14 cellular contexts compared by ENCODE assay signal in the genomic region with DNA sequence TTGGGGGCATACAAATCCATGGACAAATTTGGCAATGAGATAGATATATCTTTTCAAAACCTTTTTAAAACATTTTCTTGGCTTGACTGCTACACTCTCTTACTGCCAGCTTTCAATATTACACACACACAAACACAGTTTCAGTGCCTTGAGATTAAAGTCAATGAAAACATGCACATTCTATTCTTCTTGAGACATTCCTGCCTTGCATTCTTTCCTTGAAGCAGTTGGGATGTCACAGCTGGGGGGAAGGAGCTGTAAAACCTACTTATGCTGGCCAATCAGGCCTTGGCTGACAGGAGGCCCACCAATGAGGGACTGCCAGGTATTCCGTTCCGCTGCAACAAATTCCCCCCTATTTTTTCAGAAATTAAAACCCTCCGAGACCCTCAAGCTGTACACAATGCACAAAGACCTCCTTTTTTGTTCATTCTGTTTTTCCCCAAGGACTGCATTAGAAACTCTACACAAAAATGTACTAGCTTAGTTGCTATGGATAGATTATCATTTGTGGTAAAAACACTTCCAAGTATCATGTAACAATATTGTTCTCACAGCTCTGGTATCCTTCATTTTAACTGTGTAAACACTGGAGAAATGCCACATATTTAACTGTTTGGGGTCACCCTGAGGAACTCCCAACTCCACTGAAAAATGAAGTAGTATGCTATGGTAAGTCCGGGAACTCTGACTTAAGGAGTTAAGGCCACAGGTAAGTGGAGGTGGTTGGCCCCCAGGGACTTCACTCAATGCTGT. TPM values are rescaled to one million over a fixed set of nuclear protein-coding genes. Genes with fewer than 3 reads are reported as not detected.
DNase-seq lines count a peak whose midpoint lies in the region; ATAC-seq and TF ChIP-seq lines count a peak whose summit lies in the region.
"Had no signal": no experiment of that assay in that cellular context is flagged by ENCODE, and none has a peak within 500 bp of the region (broad histone marks: within the 10 kb centered on the region; RNA-seq: fewer than 3 reads in every experiment).

No MANE protein-coding gene starts in this region.

- TF ChIP-seq CTCF in CD8-positive, alpha-beta T cell (IDR thresholded peaks at IDR 0.05) = no peak

- POLR2A ChIA-PET in CD8-positive, alpha-beta T cell (lab: Charles Lee) = interaction anchor here (0.6 kb wide), 1 partner anchor 100 kb away, joined by 3 read pairs; no protein-coding TSS in a partner anchor

- H3K4me3 Mint-ChIP-seq in CD8-positive, alpha-beta T cell = no peak overlapping the region
- H3K4me3 Mint-ChIP-seq: memory B cell had no signal

- no peak overlapping the region for H3K27ac Mint-ChIP-seq in CD8-positive, alpha-beta T cell
- H3K27ac Mint-ChIP-seq: memory B cell had no signal

- H3K36me3 Mint-ChIP-seq in CD8-positive, alpha-beta T cell = no peaks in the 10 kb centered on the region
- H3K36me3 Mint-ChIP-seq: memory B cell had no signal

- H3K27ac ChIP-seq in SK-N-MC = peak overlapping the region; percentile 27; the same call in 1 of the 2 replicates
- H3K27ac ChIP-seq in CD8-positive, alpha-beta T cell (ENCODE audit: low read depth, low read length) = no peak overlapping the region
- H3K27ac ChIP-seq: BLaER1 had no signal

- no peaks in the 10 kb centered on the region for H3K9me3 Mint-ChIP-seq in CD8-positive, alpha-beta T cell
- H3K9me3 Mint-ChIP-seq: memory B cell had no signal

- no peak overlapping the region for H3K9ac ChIP-seq in SK-N-MC (ENCODE audit: insufficient read length)
- H3K9ac ChIP-seq: BLaER1 had no signal

- H3K27me3 ChIP-seq in CD8-positive, alpha-beta T cell (ENCODE audit: insufficient read depth, low read length) = no peaks in the 10 kb centered on the region
- H3K27me3 ChIP-seq: BLaER1, dorsolateral prefrontal cortex had no signal

- H3K4me3 ChIP-seq in SK-N-MC = no peak overlapping the region
- H3K4me3 ChIP-seq in CD8-positive, alpha-beta T cell (ENCODE audit: low read depth, low read length) = no peak overlapping the region
- H3K4me3 ChIP-seq: BLaER1, dorsolateral prefrontal cortex had no signal

- H3K9me3 ChIP-seq in SK-N-MC (ENCODE audit: low read depth, low read length) = no peaks in the 10 kb centered on the region
- H3K9me3 ChIP-seq in CD8-positive, alpha-beta T cell (ENCODE audit: low read length) = no peaks in the 10 kb centered on the region
- H3K9me3 ChIP-seq: BLaER1 had no signal

- CTCF ChIA-PET in CD8-positive, alpha-beta T cell (lab: Charles Lee) = interaction anchor here (1.0 kb wide), 1 partner anchor 15 kb away, joined by 3 read pairs; no protein-coding TSS in a partner anchor

- no peaks in the 10 kb centered on the region for H3K4me1 ChIP-seq in CD8-positive, alpha-beta T cell (ENCODE audit: insufficient read depth, low read length)
- H3K4me1 ChIP-seq: BLaER1 had no signal

- no peaks in the 10 kb centered on the region for H3K4me1 Mint-ChIP-seq in CD8-positive, alpha-beta T cell (ENCODE audit: low read depth)
- H3K4me1 Mint-ChIP-seq: memory B cell had no signal

- peaks cover 7% of the 10 kb centered on the region; the same call in 1 of the 2 replicates for H3K36me3 ChIP-seq in SK-N-MC (ENCODE audit: insufficient read depth, low read length)
- no peaks in the 10 kb centered on the region for H3K36me3 ChIP-seq in CD8-positive, alpha-beta T cell (ENCODE audit: insufficient read depth, low read length)

- peaks cover 10% of the 10 kb centered on the region for H3K27me3 Mint-ChIP-seq in CD8-positive, alpha-beta T cell (ENCODE audit: low read depth)

- DNase-seq in AG08395 (ENCODE audit: low spot score) = peak; percentile 76
- DNase-seq in SK-N-MC (ENCODE audit: low read depth, low spot score) = no peak
- peak; percentile 30 for DNase-seq in glomerular visceral epithelial cell (ENCODE audit: extremely low spot score)
- peak; percentile 91 for DNase-seq in non-pigmented ciliary epithelial cell (ENCODE audit: low read depth)
- no peak for DNase-seq in hypothalamus (lab: John Stamatoyannopoulos, UW)
- no peak for DNase-seq in Ammon's horn (ENCODE audit: low spot score)
- DNase-seq in CD8-positive, alpha-beta T cell = no peak
- DNase-seq: activated CD8-positive, alpha-beta memory T cell treated with anti-CD3 and anti-CD28 coated beads, Interleukin-2, amount 50 U/mL, for 4 hours; dorsolateral prefrontal cortex; NCI-H187; stimulated activated CD4-positive, alpha-beta T cell treated with anti-CD3 and anti-CD28 coated beads, Interleukin-4, amount 100 ng/mL, for 1 hour had no signal

- no peak for ATAC-seq in HG02870 (IDR thresholded peaks at IDR 0.05; ENCODE audit: unreplicated experiment)
- no peak for ATAC-seq in CD8-positive, alpha-beta T cell

- intact Hi-C loops in CD8-positive, alpha-beta T cell (cut with DNase I, micrococcal nuclease) = no loop called here

RNA-seq across cellular contexts. Expression of gene FSTL1, which starts 18.5 kb away (rescaled TPM):
- under 1 TPM in 1 of 2 experiments, not detected in 1; 0.22 TPM for total RNA-seq in CD8-positive, alpha-beta T cell

Comparison
In these comparisons a context has a peak if more than half of its experiments do, and no peak if none do; other contexts are left out.
1. DNase-seq: peak in AG08395 (single experiment), glomerular visceral epithelial cell (single experiment) and non-pigmented ciliary epithelial cell (single experiment); none in SK-N-MC (single experiment), hypothalamus (0 of 51), Ammon's horn (single experiment) and CD8-positive, alpha-beta T cell (0 of 7).